In genomic region chr16:29227756-29228663, GRCh38 we compare ENCODE assay signal across 8 cellular contexts.
DNase-seq lines count a peak whose midpoint lies in the region; ATAC-seq, FAIRE-seq and TF ChIP-seq lines count a peak whose summit lies in the region.
"Not testable (repeated sequence)": the region's sequence is repeated elsewhere in the genome, so short reads cannot be mapped to it uniquely, and the experiment has no call there.

No MANE protein-coding gene starts in this region.

- H3K79me2 ChIP-seq in DOHH2 (ENCODE audit: control insufficient read depth, low read length); astrocyte (ENCODE audit: insufficient read depth, low read length): not testable (repeated sequence)

- H3K27me3 ChIP-seq in DOHH2 (ENCODE audit: control insufficient read depth, low read length); astrocyte (ENCODE audit: insufficient read depth, low read length); heart right ventricle; pancreas; suprapubic skin: not testable (repeated sequence)

- 47 to 63% methylated on average over 16 to 18 of the region's 20 CpGs for WGBS in heart right ventricle, 2 donors
- 35 to 40% methylated on average over 18 of the region's 20 CpGs for WGBS in pancreas, 2 donors
- 76% methylated on average over 6 of the region's 20 CpGs for WGBS in suprapubic skin

- not testable (repeated sequence) for TF ChIP-seq EP300 in suprapubic skin (IDR thresholded peaks at IDR 0.05)

- H3K4me1 ChIP-seq in DOHH2 (ENCODE audit: control insufficient read depth, low read length); astrocyte (ENCODE audit: insufficient read depth, low read length); pancreas; suprapubic skin: not testable (repeated sequence)
- H3K4me1 ChIP-seq in heart right ventricle, result peaks cover 0 to 23% (median 0%) of the 10 kb centered on the region in 9 donors

- peak; percentile 66 for TF ChIP-seq CTCF in DOHH2 (IDR thresholded peaks at IDR 0.05; ENCODE audit: low read depth, low read length, poor library complexity, severe bottlenecking)
- peak; percentile 55 for TF ChIP-seq CTCF in VCaP (conservative IDR thresholded peaks at IDR 0.05)
- not testable (repeated sequence) for TF ChIP-seq CTCF in astrocyte (IDR thresholded peaks at IDR 0.05; ENCODE audit: insufficient read depth, low read depth, low read length)
- TF ChIP-seq CTCF in heart right ventricle (IDR thresholded peaks at IDR 0.05), result peak in 8 of 9 donors; percentile 38 to 66 (median 58)
- TF ChIP-seq CTCF in pancreas (IDR thresholded peaks at IDR 0.05), result peak in 3 of 4 donors; percentile 16 to 55 (median 24)
- peak in 1 of 2 donors; percentile 66 for TF ChIP-seq CTCF in suprapubic skin (IDR thresholded peaks at IDR 0.05)

- intact Hi-C loops in heart right ventricle (cut with DNase I); pancreas (cut with DNase I): not testable (repeated sequence)

- H3K4me3 Mint-ChIP-seq in astrocyte (ENCODE audit: unreplicated experiment), result not testable (repeated sequence)

- H3K4me3 ChIP-seq in DOHH2 (ENCODE audit: low read length); astrocyte (ENCODE audit: insufficient read depth, low read depth, low read length); heart right ventricle; pancreas; suprapubic skin: not testable (repeated sequence)

- not testable (repeated sequence) for H3K4me2 ChIP-seq in DOHH2 (ENCODE audit: low read length); astrocyte (ENCODE audit: low read length)

- ATAC-seq in HG03521 (IDR thresholded peaks at IDR 0.05; ENCODE audit: unreplicated experiment), result peak; percentile 61
- ATAC-seq in heart right ventricle, result peak; percentile 77 to 91 (median 89)
- ATAC-seq in pancreas, result peak; percentile 91 to 97 (median 97)

- FAIRE-seq in astrocyte (lab: Jason Lieb, UNC); pancreas (lab: Jason Lieb, UNC): not testable (repeated sequence)

- H3K9me2 ChIP-seq in DOHH2 (replicated peaks; ENCODE audit: control insufficient read depth, low read length), result not testable (repeated sequence)

- H3K9me3 ChIP-seq in DOHH2 (ENCODE audit: control insufficient read depth, insufficient read depth, low read length); astrocyte (ENCODE audit: insufficient read depth, low read depth, low read length); heart right ventricle; pancreas; suprapubic skin: not testable (repeated sequence)

- peak; percentile 34 for DNase-seq in NCI-H524 treated with DMSO at 0.1 percent for 48 hours (lab: John Stamatoyannopoulos, UW)
- peak; percentile 32 for DNase-seq in astrocyte (ENCODE audit: low read depth)
- peak; percentile 33 to 68 for DNase-seq in heart right ventricle
- peak; percentile 53 to 88 (median 68) for DNase-seq in pancreas
- peak; percentile 59 to 66 for DNase-seq in suprapubic skin (ENCODE audit: low spot score in 2 of 2)

- TF ChIP-seq POLR2A in suprapubic skin (IDR thresholded peaks at IDR 0.05), result not testable (repeated sequence)

- H3K9me3 Mint-ChIP-seq in astrocyte (ENCODE audit: unreplicated experiment), result not testable (repeated sequence)

- H3K36me3 Mint-ChIP-seq in astrocyte (ENCODE audit: low read depth, unreplicated experiment), result not testable (repeated sequence)

- H3K27me3 Mint-ChIP-seq in astrocyte (ENCODE audit: low read depth, unreplicated experiment), result not testable (repeated sequence)

- H3K27ac Mint-ChIP-seq in astrocyte (ENCODE audit: unreplicated experiment), result not testable (repeated sequence)

- not testable (repeated sequence) for H3K36me3 ChIP-seq in DOHH2 (ENCODE audit: control insufficient read depth, low read length); astrocyte (ENCODE audit: insufficient read depth, low read length); heart right ventricle; pancreas; suprapubic skin

- not testable (repeated sequence) for H4K20me1 ChIP-seq in DOHH2 (ENCODE audit: control insufficient read depth, insufficient read depth, low read depth, low read length); astrocyte (ENCODE audit: insufficient read depth, low read length)

- H2AFZ ChIP-seq in astrocyte (ENCODE audit: low read depth, low read length), result not testable (repeated sequence)

- not testable (repeated sequence) for H3K27ac ChIP-seq in DOHH2 (ENCODE audit: low read depth, low read length); VCaP; astrocyte (ENCODE audit: low read depth, low read length); suprapubic skin
- H3K27ac ChIP-seq in heart right ventricle, result peak overlapping the region in 1 of 10 donors; percentile 25
- H3K27ac ChIP-seq in pancreas, result peak overlapping the region in 1 of 4 donors; percentile 23

- H3K9ac ChIP-seq in astrocyte (ENCODE audit: low read length), result not testable (repeated sequence)

- H3F3A ChIP-seq in DOHH2 (ENCODE audit: control insufficient read depth, insufficient read depth), result not testable (repeated sequence)

- not testable (repeated sequence) for H3K4me1 Mint-ChIP-seq in astrocyte (ENCODE audit: low read depth, unreplicated experiment)
